23 cellular contexts compared by ENCODE assay signal in the genomic region with DNA sequence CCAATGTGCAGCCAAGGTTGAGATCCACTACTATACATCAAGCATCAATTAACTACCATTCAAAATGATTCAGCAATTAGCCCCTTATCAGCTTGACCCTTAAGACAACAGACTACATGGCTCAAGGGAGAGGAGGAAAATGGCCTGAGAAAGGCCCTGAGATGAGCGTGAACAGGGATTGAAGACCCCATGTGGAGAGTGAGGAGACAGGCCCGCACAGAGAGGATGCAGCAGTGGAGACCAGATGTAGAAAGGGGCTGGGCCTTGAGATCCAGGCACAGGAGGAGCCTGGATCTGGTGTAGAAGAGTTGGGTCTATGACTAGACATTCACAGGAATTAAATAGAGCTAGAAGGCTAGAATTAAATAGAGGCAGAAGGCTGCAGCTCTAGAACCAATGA.
A peak's percentile ranks its signal among the peaks of the same experiment; 100 is the strongest.
DNase-seq lines count a peak whose midpoint lies in the region; ATAC-seq and TF ChIP-seq lines count a peak whose summit lies in the region.
"Had no signal": no experiment of that assay in that cellular context is flagged by ENCODE, and none has a peak within 500 bp of the region (broad histone marks: within the 10 kb centered on the region; RNA-seq: fewer than 3 reads in every experiment).

No MANE protein-coding gene starts in this region.

- H3K36me3 Mint-ChIP-seq in chondrocyte (ENCODE audit: low read depth) (peaks cover 16% of the 10 kb centered on the region), nephron (ENCODE audit: low read depth) (peaks cover 20% of the 10 kb centered on the region)

- no peak for TF ChIP-seq RAD21 in IMR-90 (IDR thresholded peaks at IDR 0.05; ENCODE audit: low read length)

- no peaks in the 10 kb centered on the region for H3K27me3 ChIP-seq in IMR-90 (ENCODE audit: control insufficient read depth, insufficient read depth, low read length)
- H3K27me3 ChIP-seq: Peyer's patch had no signal

- no peaks in the 10 kb centered on the region for H4K20me1 ChIP-seq in IMR-90 (ENCODE audit: insufficient read depth, low read length)

- CTCF ChIA-PET in IMR-90 (lab: Yijun Ruan, JAX) = no interaction called here

- DNase-seq in ELF-1 (ENCODE audit: low read depth, low spot score) = peak; percentile 70
- DNase-seq in IMR-90 = no peak
- no peak for DNase-seq in chondrocyte (ENCODE audit: low spot score)
- no peak for DNase-seq in COR-L47 (lab: John Stamatoyannopoulos, UW)
- DNase-seq in ecto neural progenitor cell (ENCODE audit: low spot score) = no peak
- DNase-seq: GDM1, H7, Karpas-422, NCI-H1092, NCI-H1417 treated with DMSO at 0.1 percent for 48 hours, NCI-H1694 treated with DMSO at 0.1 percent for 48 hours, NCI-H2081, NCI-H2227 treated with DMSO at 0.1 percent for 48 hours, NCI-H526 treated with DMSO at 0.1 percent for 48 hours, OCI-M1, Peyer's patch, SHP77 treated with DMSO at 0.1 percent for 48 hours had no signal

- H4K8ac ChIP-seq in IMR-90 (ENCODE audit: low read depth in 2 of 2, low read length in 2 of 2) = peak overlapping the region in 1 of 2 experiments; percentile 26; a peak in 2 of 4 replicates

- H2BK15ac ChIP-seq in IMR-90 (ENCODE audit: low read depth, low read length) = 0 out of 3 replicates have a peak overlapping the region, but pooled peaks have one; percentile 50

- no peak overlapping the region for H3K23ac ChIP-seq in IMR-90 (ENCODE audit: low read depth, low read length)

- no peak for TF ChIP-seq CTCF in IMR-90 (conservative IDR thresholded peaks at IDR 0.05; ENCODE audit: low read depth, low read length)
- TF ChIP-seq CTCF in chondrocyte (IDR thresholded peaks at IDR 0.05) = no peak
- no peak for TF ChIP-seq CTCF in nephron (IDR thresholded peaks at IDR 0.05; ENCODE audit: unreplicated experiment in 3 of 3)

- H3K27me3 Mint-ChIP-seq in chondrocyte (ENCODE audit: low read depth) (no peaks in the 10 kb centered on the region), nephron (ENCODE audit: low read depth) (no peaks in the 10 kb centered on the region)
- H3K27me3 Mint-ChIP-seq: B cell had no signal

- peaks cover 2% of the 10 kb centered on the region for H3K9me3 Mint-ChIP-seq in chondrocyte (ENCODE audit: low read depth)
- no peaks in the 10 kb centered on the region for H3K9me3 Mint-ChIP-seq in nephron

- no peak overlapping the region for H3K4me2 ChIP-seq in IMR-90 (ENCODE audit: low read depth, low read length)

- no peak for TF ChIP-seq POLR2A in IMR-90 (IDR thresholded peaks at IDR 0.05; ENCODE audit: low read depth, low read length)
- no peak for TF ChIP-seq POLR2A in GM18505 (IDR thresholded peaks at IDR 0.05; ENCODE audit: borderline replicate concordance, extremely low read depth, insufficient read depth, insufficient read length)

- peak overlapping the region; percentile 29; the same call in 1 of the 2 replicates for H2BK120ac ChIP-seq in IMR-90 (ENCODE audit: low read depth, low read length)

- H3K4me1 Mint-ChIP-seq in chondrocyte (ENCODE audit: low read depth) = peaks cover 49% of the 10 kb centered on the region
- H3K4me1 Mint-ChIP-seq in nephron = peaks cover 24% of the 10 kb centered on the region
- H3K4me1 Mint-ChIP-seq: B cell had no signal

- POLR2A ChIA-PET in IMR-90 (lab: Charles Lee; ENCODE audit: unreplicated experiment) = no interaction called here

- H3K4ac ChIP-seq in IMR-90 (ENCODE audit: low read depth, low read length) = peak overlapping the region; percentile 40; the same call in 1 of the 2 replicates

- in situ Hi-C loops in IMR-90 (cut with MboI; ENCODE audit: low sequenced_read_pairs) = no loop called here

- peaks cover 14% of the 10 kb centered on the region for H3K9me1 ChIP-seq in IMR-90 (ENCODE audit: insufficient read depth, low read length)

- no peak for ATAC-seq in IMR-90 (ENCODE audit: low read depth)
- ATAC-seq in HG03432 (IDR thresholded peaks at IDR 0.05; ENCODE audit: unreplicated experiment) = no peak
- no peak for ATAC-seq in GM18505 (IDR thresholded peaks at IDR 0.05; ENCODE audit: unreplicated experiment)

- H3K27ac Mint-ChIP-seq in chondrocyte (ENCODE audit: unreplicated experiment) (peak overlapping the region; percentile 4), nephron (peak overlapping the region in 2 of 3 experiments; percentile 6 to 25)
- H3K27ac Mint-ChIP-seq: B cell had no signal

- peak overlapping the region; percentile 74 for H3K14ac ChIP-seq in IMR-90 (replicated peaks; ENCODE audit: low read depth, low read length)

- H3K4me3 Mint-ChIP-seq in chondrocyte (ENCODE audit: unreplicated experiment) = no peak overlapping the region
- no peak overlapping the region for H3K4me3 Mint-ChIP-seq in nephron
- H3K4me3 Mint-ChIP-seq: B cell had no signal

- H2AK9ac ChIP-seq in IMR-90 (replicated peaks; ENCODE audit: low read depth, low read length, poor library complexity) = peak overlapping the region; percentile 58

- H3K4me1 ChIP-seq in IMR-90 (ENCODE audit: control insufficient read depth, insufficient read depth, low read length) = peaks cover 22% of the 10 kb centered on the region
- H3K4me1 ChIP-seq: Peyer's patch had no signal

- no peak overlapping the region; the same call in 1 of the 2 replicates for H4K5ac ChIP-seq in IMR-90 (ENCODE audit: low read depth, low read length)

- H3K36me3 ChIP-seq in IMR-90 (ENCODE audit: control insufficient read depth, insufficient read depth, low read length) = no peaks in the 10 kb centered on the region
- H3K36me3 ChIP-seq: Peyer's patch had no signal

- whole genome bisulfite sequencing in IMR-90 (ENCODE audit: extremely low coverage in 2 of 2, insufficient read length in 1 of 2), 2 experiments = no CpG with 5 or more reads among the region's 2 CpGs

- H2AFZ ChIP-seq in IMR-90 (replicated peaks; ENCODE audit: low read length, poor library complexity) = no peak overlapping the region

- dilution Hi-C loops in IMR-90 (cut with HindIII; ENCODE audit: low sequenced_read_pairs, unreplicated experiment) = no loop called here

- H3K56ac ChIP-seq in IMR-90 (ENCODE audit: extremely low read depth, insufficient read depth, low read length) = no peak overlapping the region

- BruUV-seq in IMR-90 (replicated peaks; lab: Mats Ljungman, UMichigan) = no TSS peak

- H3K9me3 ChIP-seq in IMR-90 (ENCODE audit: control insufficient read depth, insufficient read depth, low read length) = no peaks in the 10 kb centered on the region
- H3K9me3 ChIP-seq: Peyer's patch had no signal

- H3K79me1 ChIP-seq in IMR-90 (ENCODE audit: low read depth in 1 of 2, low read length in 2 of 2) = peaks cover 0 to 3% of the 10 kb centered on the region in 2 experiments; a peak in 1 of 4 replicates

- no peak overlapping the region for H2BK5ac ChIP-seq in IMR-90 (ENCODE audit: low read depth, low read length, poor library complexity, severe bottlenecking)

- no peak overlapping the region for H3K9ac ChIP-seq in IMR-90 (ENCODE audit: low read depth, low read length)

- peak overlapping the region; percentile 57; the same call in 1 of the 2 replicates for H2BK20ac ChIP-seq in IMR-90 (ENCODE audit: low read depth, low read length)

- intact Hi-C loops in IMR-90 (cut with micrococcal nuclease) = no loop called here

- no peak overlapping the region for H4K91ac ChIP-seq in IMR-90 (ENCODE audit: insufficient read depth, low read depth, low read length)

- H3K27ac ChIP-seq in IMR-90 (ENCODE audit: insufficient read depth, low read length) = no peak overlapping the region
- H3K27ac ChIP-seq: HL-60, Peyer's patch had no signal

- H2AK5ac ChIP-seq in IMR-90 (ENCODE audit: low read depth, low read length) = peak overlapping the region; percentile 60

- H3K4me3 ChIP-seq in IMR-90 (ENCODE audit: insufficient read depth, low read depth, low read length) = no peak overlapping the region
- H3K4me3 ChIP-seq: GM12878, Peyer's patch had no signal

- H3K18ac ChIP-seq in IMR-90 (ENCODE audit: low read depth, low read length) = peak overlapping the region; percentile 32; the same call in 1 of the 2 replicates

TF ChIP-seq in IMR-90, 13 proteins besides CTCF, POLR2A, EP300 and RAD21:
- TF ChIP-seq CHD1 (IDR thresholded peaks at IDR 0.05; ENCODE audit: low read depth, low read length) (no peak), FOS (IDR thresholded peaks at IDR 0.05; ENCODE audit: low read depth, low read length) (no peak), MAZ (IDR thresholded peaks at IDR 0.05; ENCODE audit: borderline replicate concordance, low read depth, low read length) (no peak), RFX5 (IDR thresholded peaks at IDR 0.05; ENCODE audit: low read depth, low read length) (no peak), MXI1 (IDR thresholded peaks at IDR 0.05; ENCODE audit: borderline replicate concordance, low read depth, low read length) (no peak), MAFK (IDR thresholded peaks at IDR 0.05; ENCODE audit: low read depth, low read length) (no peak), NFE2L2 (IDR thresholded peaks at IDR 0.05; ENCODE audit: low read depth, low read length) (no peak), SMC3 (IDR thresholded peaks at IDR 0.05; ENCODE audit: low read depth, low read length) (no peak), CEBPB (IDR thresholded peaks at IDR 0.05; ENCODE audit: low read depth, low read length) (no peak), RCOR1 (IDR thresholded peaks at IDR 0.05; ENCODE audit: insufficient replicate concordance, low read length) (no peak), BHLHE40 (IDR thresholded peaks at IDR 0.05; ENCODE audit: low read depth, low read length) (no peak)
- TF ChIP-seq, protein P1, sequence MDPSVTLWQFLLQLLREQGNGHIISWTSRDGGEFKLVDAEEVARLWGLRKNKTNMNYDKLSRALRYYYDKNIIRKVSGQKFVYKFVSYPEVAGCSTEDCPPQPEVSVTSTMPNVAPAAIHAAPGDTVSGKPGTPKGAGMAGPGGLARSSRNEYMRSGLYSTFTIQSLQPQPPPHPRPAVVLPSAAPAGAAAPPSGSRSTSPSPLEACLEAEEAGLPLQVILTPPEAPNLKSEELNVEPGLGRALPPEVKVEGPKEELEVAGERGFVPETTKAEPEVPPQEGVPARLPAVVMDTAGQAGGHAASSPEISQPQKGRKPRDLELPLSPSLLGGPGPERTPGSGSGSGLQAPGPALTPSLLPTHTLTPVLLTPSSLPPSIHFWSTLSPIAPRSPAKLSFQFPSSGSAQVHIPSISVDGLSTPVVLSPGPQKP (IDR thresholded peaks at IDR 0.05; ENCODE audit: borderline replicate concordance, low read depth, low read length) = no peak
- TF ChIP-seq, protein P2, sequence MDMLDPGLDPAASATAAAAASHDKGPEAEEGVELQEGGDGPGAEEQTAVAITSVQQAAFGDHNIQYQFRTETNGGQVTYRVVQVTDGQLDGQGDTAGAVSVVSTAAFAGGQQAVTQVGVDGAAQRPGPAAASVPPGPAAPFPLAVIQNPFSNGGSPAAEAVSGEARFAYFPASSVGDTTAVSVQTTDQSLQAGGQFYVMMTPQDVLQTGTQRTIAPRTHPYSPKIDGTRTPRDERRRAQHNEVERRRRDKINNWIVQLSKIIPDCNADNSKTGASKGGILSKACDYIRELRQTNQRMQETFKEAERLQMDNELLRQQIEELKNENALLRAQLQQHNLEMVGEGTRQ (IDR thresholded peaks at IDR 0.05; ENCODE audit: low read depth, low read length) = no peak
